ENCODE assay signal across 1 cellular context in the genomic region with DNA sequence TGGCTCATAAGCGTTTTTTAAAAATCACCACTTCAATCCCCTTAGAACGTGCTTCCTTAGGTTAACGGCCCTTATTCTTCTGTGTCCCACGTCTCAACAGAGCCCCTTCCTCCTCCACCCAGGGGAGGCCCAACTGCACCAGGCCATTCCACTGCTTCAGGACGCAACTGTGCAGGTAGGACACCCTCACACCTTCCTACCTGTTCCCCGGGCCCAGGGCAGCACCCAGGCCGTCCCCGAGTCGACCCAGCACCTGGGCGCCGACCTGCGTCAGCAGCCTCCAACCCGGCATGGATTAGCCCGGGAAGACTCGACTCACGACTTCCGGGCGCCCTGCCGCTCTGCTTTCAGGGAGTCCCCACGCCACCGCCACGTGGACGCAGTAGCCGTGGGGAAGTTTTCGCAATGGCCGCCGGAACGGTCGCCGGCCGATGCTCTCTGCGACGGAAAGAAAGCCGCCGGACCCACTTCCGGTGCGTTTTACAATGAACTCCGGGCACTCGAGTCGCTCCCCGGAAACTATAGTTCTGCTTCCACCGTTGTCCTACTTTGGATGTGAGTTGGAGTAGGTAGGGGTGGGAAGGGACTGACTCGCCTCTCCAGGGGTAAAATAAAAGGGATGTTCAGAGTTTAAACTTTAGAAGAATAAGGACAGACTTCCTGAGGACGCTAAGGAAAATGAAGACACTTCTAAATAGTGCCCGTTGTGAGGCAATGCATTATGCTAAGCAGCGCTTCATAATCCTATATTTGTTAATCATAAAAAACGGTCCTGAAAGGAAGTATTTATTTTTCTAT.
TF ChIP-seq lines count a peak whose summit lies in the region.

A gene (minus strand): TSS at position 442 of the 798 bp plus-strand sequence. CDS start 150 bp downstream, at position 292.

TF ChIP-seq in HepG2, 621 proteins besides CTCF, POLR2A, EP300 and RAD21 (continued from another document and continues in another):
- TF ChIP-seq ZFP62 (CRISPR knock-in tag; IDR thresholded peaks at IDR 0.05) (0 out of 2 replicates have a peak, but pooled peaks have one; percentile 57), NBN (conservative IDR thresholded peaks at IDR 0.05) (no peak), ZNF138 (CRISPR knock-in tag; IDR thresholded peaks at IDR 0.05; ENCODE audit: low read depth) (peak; percentile 91), GATA4 (IDR thresholded peaks at IDR 0.05; ENCODE audit: borderline replicate concordance, low read depth) (peak; percentile 26; the same call in 1 of the 2 replicates), NR2F6 (IDR thresholded peaks at IDR 0.05) (0 out of 2 replicates have a peak, but pooled peaks have one; percentile 25), NR2F6 (CRISPR knock-in tag; IDR thresholded peaks at IDR 0.05) (peak; percentile 65), TARDBP (CRISPR knock-in tag; IDR thresholded peaks at IDR 0.05) (peak; percentile 96), MAFK (conservative IDR thresholded peaks at IDR 0.05 in 1 of 2, IDR thresholded peaks at IDR 0.05 in 1 of 2; ENCODE audit: low read length in 2 of 2) (no peak), ZNF460 (CRISPR knock-in tag; IDR thresholded peaks at IDR 0.05; ENCODE audit: borderline replicate concordance) (no peak; the same call in 1 of the 2 replicates), ZNF24 (IDR thresholded peaks at IDR 0.05) (peak; percentile 80; the same call in 1 of the 2 replicates), GTF2F1 (IDR thresholded peaks at IDR 0.05; ENCODE audit: low read length) (no peak), ZNF431 (CRISPR knock-in tag; IDR thresholded peaks at IDR 0.05; ENCODE audit: borderline replicate concordance, low read depth) (peak; percentile 78), RXRB (CRISPR knock-in tag; IDR thresholded peaks at IDR 0.05; ENCODE audit: borderline replicate concordance) (no peak; the same call in 1 of the 2 replicates), ZNF260 (CRISPR knock-in tag; IDR thresholded peaks at IDR 0.05; ENCODE audit: borderline replicate concordance, low read depth) (no peak), KDM1A (CRISPR knock-in tag; IDR thresholded peaks at IDR 0.05) (peak; percentile 17; the same call in 1 of the 2 replicates), ZNF17 (CRISPR knock-in tag; IDR thresholded peaks at IDR 0.05) (no peak), ZNF274 (CRISPR knock-in tag; IDR thresholded peaks at IDR 0.05) (peak; percentile 99), ZBTB3 (CRISPR knock-in tag; IDR thresholded peaks at IDR 0.05; ENCODE audit: borderline replicate concordance, low read depth) (no peak), CENPX (CRISPR knock-in tag; IDR thresholded peaks at IDR 0.05) (no peak), ZNF326 (CRISPR knock-in tag; IDR thresholded peaks at IDR 0.05; ENCODE audit: borderline replicate concordance) (no peak), ZNF577 (CRISPR knock-in tag; IDR thresholded peaks at IDR 0.05; ENCODE audit: borderline replicate concordance, low read depth) (no peak), ZNF589 (CRISPR knock-in tag; conservative IDR thresholded peaks at IDR 0.05) (peak; percentile 85), HDAC6 (IDR thresholded peaks at IDR 0.05; ENCODE audit: low read depth, low read length) (no peak), ZNF317 (CRISPR knock-in tag; IDR thresholded peaks at IDR 0.05) (peak; percentile 79), CAMTA2 (CRISPR knock-in tag; IDR thresholded peaks at IDR 0.05; ENCODE audit: borderline replicate concordance) (peak; percentile 63; the same call in 1 of the 2 replicates), SNAPC2 (CRISPR knock-in tag; IDR thresholded peaks at IDR 0.05) (peak; percentile 93; the same call in 1 of the 2 replicates), PAX8 (CRISPR knock-in tag; IDR thresholded peaks at IDR 0.05; ENCODE audit: borderline replicate concordance) (0 out of 2 replicates have a peak, but pooled peaks have one; percentile 39), CBFB (CRISPR knock-in tag; IDR thresholded peaks at IDR 0.05) (no peak; the same call in none of the 2 replicates), ZSCAN30 (CRISPR knock-in tag; IDR thresholded peaks at IDR 0.05) (peak; percentile 21; the same call in 1 of the 2 replicates), RELA (CRISPR knock-in tag; IDR thresholded peaks at IDR 0.05) (no peak), NR3C1 (CRISPR knock-in tag; IDR thresholded peaks at IDR 0.05) (no peak), ARHGAP35 (CRISPR knock-in tag; IDR thresholded peaks at IDR 0.05; ENCODE audit: borderline replicate concordance) (peak; percentile 65; the same call in 1 of the 2 replicates), FOXC1 (CRISPR knock-in tag; IDR thresholded peaks at IDR 0.05; ENCODE audit: borderline replicate concordance) (peak; percentile 98), ZNF496 (CRISPR knock-in tag; IDR thresholded peaks at IDR 0.05; ENCODE audit: insufficient replicate concordance) (no peak), NFIB (CRISPR knock-in tag; IDR thresholded peaks at IDR 0.05; ENCODE audit: borderline replicate concordance) (no peak), MEIS1 (CRISPR knock-in tag; IDR thresholded peaks at IDR 0.05; ENCODE audit: borderline replicate concordance) (peak; percentile 49; the same call in 1 of the 2 replicates), MED8 (CRISPR knock-in tag; IDR thresholded peaks at IDR 0.05; ENCODE audit: insufficient replicate concordance) (peak; percentile 94), ZBTB7B (CRISPR knock-in tag; IDR thresholded peaks at IDR 0.05) (0 out of 2 replicates have a peak, but pooled peaks have one; percentile 16), HIVEP1 (CRISPR knock-in tag; IDR thresholded peaks at IDR 0.05) (peak; percentile 98)
- TF ChIP-seq, protein P1, sequence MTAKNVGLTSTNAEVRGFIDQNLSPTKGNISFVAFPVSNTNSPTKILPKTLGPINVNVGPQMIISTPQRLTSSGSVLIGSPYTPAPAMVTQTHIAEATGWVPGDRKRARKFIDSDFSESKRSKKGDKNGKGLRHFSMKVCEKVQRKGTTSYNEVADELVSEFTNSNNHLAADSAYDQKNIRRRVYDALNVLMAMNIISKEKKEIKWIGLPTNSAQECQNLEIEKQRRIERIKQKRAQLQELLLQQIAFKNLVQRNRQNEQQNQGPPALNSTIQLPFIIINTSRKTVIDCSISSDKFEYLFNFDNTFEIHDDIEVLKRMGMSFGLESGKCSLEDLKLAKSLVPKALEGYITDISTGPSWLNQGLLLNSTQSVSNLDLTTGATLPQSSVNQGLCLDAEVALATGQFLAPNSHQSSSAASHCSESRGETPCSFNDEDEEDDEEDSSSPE (CRISPR knock-in tag; IDR thresholded peaks at IDR 0.05), result peak; percentile 95
- TF ChIP-seq, protein P2, sequence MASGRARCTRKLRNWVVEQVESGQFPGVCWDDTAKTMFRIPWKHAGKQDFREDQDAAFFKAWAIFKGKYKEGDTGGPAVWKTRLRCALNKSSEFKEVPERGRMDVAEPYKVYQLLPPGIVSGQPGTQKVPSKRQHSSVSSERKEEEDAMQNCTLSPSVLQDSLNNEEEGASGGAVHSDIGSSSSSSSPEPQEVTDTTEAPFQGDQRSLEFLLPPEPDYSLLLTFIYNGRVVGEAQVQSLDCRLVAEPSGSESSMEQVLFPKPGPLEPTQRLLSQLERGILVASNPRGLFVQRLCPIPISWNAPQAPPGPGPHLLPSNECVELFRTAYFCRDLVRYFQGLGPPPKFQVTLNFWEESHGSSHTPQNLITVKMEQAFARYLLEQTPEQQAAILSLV (CRISPR knock-in tag; IDR thresholded peaks at IDR 0.05; ENCODE audit: borderline replicate concordance), result peak; percentile 98
- TF ChIP-seq, protein P3, sequence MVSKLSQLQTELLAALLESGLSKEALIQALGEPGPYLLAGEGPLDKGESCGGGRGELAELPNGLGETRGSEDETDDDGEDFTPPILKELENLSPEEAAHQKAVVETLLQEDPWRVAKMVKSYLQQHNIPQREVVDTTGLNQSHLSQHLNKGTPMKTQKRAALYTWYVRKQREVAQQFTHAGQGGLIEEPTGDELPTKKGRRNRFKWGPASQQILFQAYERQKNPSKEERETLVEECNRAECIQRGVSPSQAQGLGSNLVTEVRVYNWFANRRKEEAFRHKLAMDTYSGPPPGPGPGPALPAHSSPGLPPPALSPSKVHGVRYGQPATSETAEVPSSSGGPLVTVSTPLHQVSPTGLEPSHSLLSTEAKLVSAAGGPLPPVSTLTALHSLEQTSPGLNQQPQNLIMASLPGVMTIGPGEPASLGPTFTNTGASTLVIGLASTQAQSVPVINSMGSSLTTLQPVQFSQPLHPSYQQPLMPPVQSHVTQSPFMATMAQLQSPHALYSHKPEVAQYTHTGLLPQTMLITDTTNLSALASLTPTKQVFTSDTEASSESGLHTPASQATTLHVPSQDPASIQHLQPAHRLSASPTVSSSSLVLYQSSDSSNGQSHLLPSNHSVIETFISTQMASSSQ (IDR thresholded peaks at IDR 0.05; ENCODE audit: low read depth), result 0 out of 2 replicates have a peak, but pooled peaks have one; percentile 20
- TF ChIP-seq, protein P3 (CRISPR knock-in tag; IDR thresholded peaks at IDR 0.05; ENCODE audit: borderline replicate concordance), result peak; percentile 72; the same call in 1 of the 2 replicates
- TF ChIP-seq, protein P4, sequence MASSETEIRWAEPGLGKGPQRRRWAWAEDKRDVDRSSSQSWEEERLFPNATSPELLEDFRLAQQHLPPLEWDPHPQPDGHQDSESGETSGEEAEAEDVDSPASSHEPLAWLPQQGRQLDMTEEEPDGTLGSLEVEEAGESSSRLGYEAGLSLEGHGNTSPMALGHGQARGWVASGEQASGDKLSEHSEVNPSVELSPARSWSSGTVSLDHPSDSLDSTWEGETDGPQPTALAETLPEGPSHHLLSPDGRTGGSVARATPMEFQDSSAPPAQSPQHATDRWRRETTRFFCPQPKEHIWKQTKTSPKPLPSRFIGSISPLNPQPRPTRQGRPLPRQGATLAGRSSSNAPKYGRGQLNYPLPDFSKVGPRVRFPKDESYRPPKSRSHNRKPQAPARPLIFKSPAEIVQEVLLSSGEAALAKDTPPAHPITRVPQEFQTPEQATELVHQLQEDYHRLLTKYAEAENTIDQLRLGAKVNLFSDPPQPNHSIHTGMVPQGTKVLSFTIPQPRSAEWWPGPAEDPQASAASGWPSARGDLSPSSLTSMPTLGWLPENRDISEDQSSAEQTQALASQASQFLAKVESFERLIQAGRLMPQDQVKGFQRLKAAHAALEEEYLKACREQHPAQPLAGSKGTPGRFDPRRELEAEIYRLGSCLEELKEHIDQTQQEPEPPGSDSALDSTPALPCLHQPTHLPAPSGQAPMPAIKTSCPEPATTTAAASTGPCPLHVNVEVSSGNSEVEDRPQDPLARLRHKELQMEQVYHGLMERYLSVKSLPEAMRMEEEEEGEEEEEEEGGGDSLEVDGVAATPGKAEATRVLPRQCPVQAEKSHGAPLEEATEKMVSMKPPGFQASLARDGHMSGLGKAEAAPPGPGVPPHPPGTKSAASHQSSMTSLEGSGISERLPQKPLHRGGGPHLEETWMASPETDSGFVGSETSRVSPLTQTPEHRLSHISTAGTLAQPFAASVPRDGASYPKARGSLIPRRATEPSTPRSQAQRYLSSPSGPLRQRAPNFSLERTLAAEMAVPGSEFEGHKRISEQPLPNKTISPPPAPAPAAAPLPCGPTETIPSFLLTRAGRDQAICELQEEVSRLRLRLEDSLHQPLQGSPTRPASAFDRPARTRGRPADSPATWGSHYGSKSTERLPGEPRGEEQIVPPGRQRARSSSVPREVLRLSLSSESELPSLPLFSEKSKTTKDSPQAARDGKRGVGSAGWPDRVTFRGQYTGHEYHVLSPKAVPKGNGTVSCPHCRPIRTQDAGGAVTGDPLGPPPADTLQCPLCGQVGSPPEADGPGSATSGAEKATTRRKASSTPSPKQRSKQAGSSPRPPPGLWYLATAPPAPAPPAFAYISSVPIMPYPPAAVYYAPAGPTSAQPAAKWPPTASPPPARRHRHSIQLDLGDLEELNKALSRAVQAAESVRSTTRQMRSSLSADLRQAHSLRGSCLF (CRISPR knock-in tag; IDR thresholded peaks at IDR 0.05; ENCODE audit: borderline replicate concordance), result peak; percentile 86; the same call in 1 of the 2 replicates
- TF ChIP-seq, protein P5, sequence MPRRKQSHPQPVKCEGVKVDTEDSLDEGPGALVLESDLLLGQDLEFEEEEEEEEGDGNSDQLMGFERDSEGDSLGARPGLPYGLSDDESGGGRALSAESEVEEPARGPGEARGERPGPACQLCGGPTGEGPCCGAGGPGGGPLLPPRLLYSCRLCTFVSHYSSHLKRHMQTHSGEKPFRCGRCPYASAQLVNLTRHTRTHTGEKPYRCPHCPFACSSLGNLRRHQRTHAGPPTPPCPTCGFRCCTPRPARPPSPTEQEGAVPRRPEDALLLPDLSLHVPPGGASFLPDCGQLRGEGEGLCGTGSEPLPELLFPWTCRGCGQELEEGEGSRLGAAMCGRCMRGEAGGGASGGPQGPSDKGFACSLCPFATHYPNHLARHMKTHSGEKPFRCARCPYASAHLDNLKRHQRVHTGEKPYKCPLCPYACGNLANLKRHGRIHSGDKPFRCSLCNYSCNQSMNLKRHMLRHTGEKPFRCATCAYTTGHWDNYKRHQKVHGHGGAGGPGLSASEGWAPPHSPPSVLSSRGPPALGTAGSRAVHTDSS (CRISPR knock-in tag; conservative IDR thresholded peaks at IDR 0.05), result 0 out of 2 replicates have a peak, but pooled peaks have one; percentile 47
- TF ChIP-seq, protein P6, sequence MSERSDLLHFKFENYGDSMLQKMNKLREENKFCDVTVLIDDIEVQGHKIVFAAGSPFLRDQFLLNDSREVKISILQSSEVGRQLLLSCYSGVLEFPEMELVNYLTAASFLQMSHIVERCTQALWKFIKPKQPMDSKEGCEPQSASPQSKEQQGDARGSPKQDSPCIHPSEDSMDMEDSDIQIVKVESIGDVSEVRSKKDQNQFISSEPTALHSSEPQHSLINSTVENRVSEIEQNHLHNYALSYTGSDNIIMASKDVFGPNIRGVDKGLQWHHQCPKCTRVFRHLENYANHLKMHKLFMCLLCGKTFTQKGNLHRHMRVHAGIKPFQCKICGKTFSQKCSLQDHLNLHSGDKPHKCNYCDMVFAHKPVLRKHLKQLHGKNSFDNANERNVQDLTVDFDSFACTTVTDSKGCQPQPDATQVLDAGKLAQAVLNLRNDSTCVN (CRISPR knock-in tag; IDR thresholded peaks at IDR 0.05; ENCODE audit: borderline replicate concordance), result peak; percentile 70
